ENCODE assay signal across 1 cellular context in genomic region chr11:61972796-61973602, GRCh38.
TF ChIP-seq lines count a peak whose summit lies in the region.

No MANE protein-coding gene starts in this region.

TF ChIP-seq in HepG2, 621 proteins besides CTCF, POLR2A, EP300 and RAD21 (continued from another document and continues in another):
- no peak for TF ChIP-seq REXO4 (CRISPR knock-in tag; IDR thresholded peaks at IDR 0.05; ENCODE audit: borderline replicate concordance)
- peak; percentile 87 for TF ChIP-seq RXRB (CRISPR knock-in tag; IDR thresholded peaks at IDR 0.05; ENCODE audit: borderline replicate concordance)
- no peak; the same call in 1 of the 2 replicates for TF ChIP-seq ZFP41 (CRISPR knock-in tag; IDR thresholded peaks at IDR 0.05; ENCODE audit: borderline replicate concordance)
- TF ChIP-seq, protein P1, sequence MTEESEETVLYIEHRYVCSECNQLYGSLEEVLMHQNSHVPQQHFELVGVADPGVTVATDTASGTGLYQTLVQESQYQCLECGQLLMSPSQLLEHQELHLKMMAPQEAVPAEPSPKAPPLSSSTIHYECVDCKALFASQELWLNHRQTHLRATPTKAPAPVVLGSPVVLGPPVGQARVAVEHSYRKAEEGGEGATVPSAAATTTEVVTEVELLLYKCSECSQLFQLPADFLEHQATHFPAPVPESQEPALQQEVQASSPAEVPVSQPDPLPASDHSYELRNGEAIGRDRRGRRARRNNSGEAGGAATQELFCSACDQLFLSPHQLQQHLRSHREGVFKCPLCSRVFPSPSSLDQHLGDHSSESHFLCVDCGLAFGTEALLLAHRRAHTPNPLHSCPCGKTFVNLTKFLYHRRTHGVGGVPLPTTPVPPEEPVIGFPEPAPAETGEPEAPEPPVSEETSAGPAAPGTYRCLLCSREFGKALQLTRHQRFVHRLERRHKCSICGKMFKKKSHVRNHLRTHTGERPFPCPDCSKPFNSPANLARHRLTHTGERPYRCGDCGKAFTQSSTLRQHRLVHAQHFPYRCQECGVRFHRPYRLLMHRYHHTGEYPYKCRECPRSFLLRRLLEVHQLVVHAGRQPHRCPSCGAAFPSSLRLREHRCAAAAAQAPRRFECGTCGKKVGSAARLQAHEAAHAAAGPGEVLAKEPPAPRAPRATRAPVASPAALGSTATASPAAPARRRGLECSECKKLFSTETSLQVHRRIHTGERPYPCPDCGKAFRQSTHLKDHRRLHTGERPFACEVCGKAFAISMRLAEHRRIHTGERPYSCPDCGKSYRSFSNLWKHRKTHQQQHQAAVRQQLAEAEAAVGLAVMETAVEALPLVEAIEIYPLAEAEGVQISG (CRISPR knock-in tag; IDR thresholded peaks at IDR 0.05) = peak; percentile 65
- TF ChIP-seq MED8 (CRISPR knock-in tag; IDR thresholded peaks at IDR 0.05; ENCODE audit: insufficient replicate concordance) = peak; percentile 91
- peak; percentile 71; the same call in 1 of the 2 replicates for TF ChIP-seq ZNF749 (CRISPR knock-in tag; IDR thresholded peaks at IDR 0.05; ENCODE audit: borderline replicate concordance)
- TF ChIP-seq MATR3 (CRISPR knock-in tag; IDR thresholded peaks at IDR 0.05) = no peak
- 0 out of 2 replicates have a peak, but pooled peaks have one; percentile 50 for TF ChIP-seq ZNF547 (CRISPR knock-in tag; IDR thresholded peaks at IDR 0.05)
- no peak; the same call in 1 of the 2 replicates for TF ChIP-seq HMG20A (CRISPR knock-in tag; IDR thresholded peaks at IDR 0.05; ENCODE audit: borderline replicate concordance)
- peak; percentile 82; the same call in 1 of the 2 replicates for TF ChIP-seq SMAD1 (CRISPR knock-in tag; IDR thresholded peaks at IDR 0.05; ENCODE audit: borderline replicate concordance, low read depth)
- 0 out of 2 replicates have a peak, but pooled peaks have one; percentile 43 for TF ChIP-seq ZNF709 (CRISPR knock-in tag; IDR thresholded peaks at IDR 0.05)
- no peak; the same call in 1 of the 2 replicates for TF ChIP-seq ZNF713 (CRISPR knock-in tag; IDR thresholded peaks at IDR 0.05)
- peak; percentile 98 for TF ChIP-seq GATAD2A (CRISPR knock-in tag; IDR thresholded peaks at IDR 0.05)
- peak; percentile 95 for TF ChIP-seq MTA1 (CRISPR knock-in tag; IDR thresholded peaks at IDR 0.05; ENCODE audit: borderline replicate concordance)
- TF ChIP-seq ARID4A (CRISPR knock-in tag; IDR thresholded peaks at IDR 0.05; ENCODE audit: borderline replicate concordance) = peak; percentile 76
- TF ChIP-seq CHD2 (IDR thresholded peaks at IDR 0.05; ENCODE audit: low read depth, low read length) = no peak
- TF ChIP-seq, protein P2, sequence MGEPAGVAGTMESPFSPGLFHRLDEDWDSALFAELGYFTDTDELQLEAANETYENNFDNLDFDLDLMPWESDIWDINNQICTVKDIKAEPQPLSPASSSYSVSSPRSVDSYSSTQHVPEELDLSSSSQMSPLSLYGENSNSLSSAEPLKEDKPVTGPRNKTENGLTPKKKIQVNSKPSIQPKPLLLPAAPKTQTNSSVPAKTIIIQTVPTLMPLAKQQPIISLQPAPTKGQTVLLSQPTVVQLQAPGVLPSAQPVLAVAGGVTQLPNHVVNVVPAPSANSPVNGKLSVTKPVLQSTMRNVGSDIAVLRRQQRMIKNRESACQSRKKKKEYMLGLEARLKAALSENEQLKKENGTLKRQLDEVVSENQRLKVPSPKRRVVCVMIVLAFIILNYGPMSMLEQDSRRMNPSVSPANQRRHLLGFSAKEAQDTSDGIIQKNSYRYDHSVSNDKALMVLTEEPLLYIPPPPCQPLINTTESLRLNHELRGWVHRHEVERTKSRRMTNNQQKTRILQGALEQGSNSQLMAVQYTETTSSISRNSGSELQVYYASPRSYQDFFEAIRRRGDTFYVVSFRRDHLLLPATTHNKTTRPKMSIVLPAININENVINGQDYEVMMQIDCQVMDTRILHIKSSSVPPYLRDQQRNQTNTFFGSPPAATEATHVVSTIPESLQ (CRISPR knock-in tag; conservative IDR thresholded peaks at IDR 0.05) = no peak; the same call in 1 of the 2 replicates
- TF ChIP-seq RORA (CRISPR knock-in tag; IDR thresholded peaks at IDR 0.05) = no peak
- peak; percentile 54; the same call in 1 of the 2 replicates for TF ChIP-seq ZNF30 (CRISPR knock-in tag; IDR thresholded peaks at IDR 0.05)
- TF ChIP-seq HDAC2 (CRISPR knock-in tag; IDR thresholded peaks at IDR 0.05) = peak; percentile 80
- TF ChIP-seq ZNF263 (CRISPR knock-in tag; IDR thresholded peaks at IDR 0.05) = no peak; the same call in 1 of the 2 replicates
- TF ChIP-seq, protein P3, sequence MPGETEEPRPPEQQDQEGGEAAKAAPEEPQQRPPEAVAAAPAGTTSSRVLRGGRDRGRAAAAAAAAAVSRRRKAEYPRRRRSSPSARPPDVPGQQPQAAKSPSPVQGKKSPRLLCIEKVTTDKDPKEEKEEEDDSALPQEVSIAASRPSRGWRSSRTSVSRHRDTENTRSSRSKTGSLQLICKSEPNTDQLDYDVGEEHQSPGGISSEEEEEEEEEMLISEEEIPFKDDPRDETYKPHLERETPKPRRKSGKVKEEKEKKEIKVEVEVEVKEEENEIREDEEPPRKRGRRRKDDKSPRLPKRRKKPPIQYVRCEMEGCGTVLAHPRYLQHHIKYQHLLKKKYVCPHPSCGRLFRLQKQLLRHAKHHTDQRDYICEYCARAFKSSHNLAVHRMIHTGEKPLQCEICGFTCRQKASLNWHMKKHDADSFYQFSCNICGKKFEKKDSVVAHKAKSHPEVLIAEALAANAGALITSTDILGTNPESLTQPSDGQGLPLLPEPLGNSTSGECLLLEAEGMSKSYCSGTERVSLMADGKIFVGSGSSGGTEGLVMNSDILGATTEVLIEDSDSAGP (CRISPR knock-in tag; IDR thresholded peaks at IDR 0.05; ENCODE audit: borderline replicate concordance) = peak; percentile 77; the same call in 1 of the 2 replicates
- peak; percentile 90 for TF ChIP-seq RCOR2 (CRISPR knock-in tag; IDR thresholded peaks at IDR 0.05)
- TF ChIP-seq XBP1 (CRISPR knock-in tag; IDR thresholded peaks at IDR 0.05) = peak; percentile 49; the same call in 1 of the 2 replicates
- peak; percentile 50; the same call in 1 of the 2 replicates for TF ChIP-seq UBTF (CRISPR knock-in tag; IDR thresholded peaks at IDR 0.05)
- TF ChIP-seq ZSCAN9 (CRISPR knock-in tag; IDR thresholded peaks at IDR 0.05; ENCODE audit: borderline replicate concordance) = peak; percentile 58; the same call in 1 of the 2 replicates
- TF ChIP-seq PHF5A (CRISPR knock-in tag; IDR thresholded peaks at IDR 0.05; ENCODE audit: low read depth, unreplicated experiment) = peak; percentile 24
- TF ChIP-seq, protein P4, sequence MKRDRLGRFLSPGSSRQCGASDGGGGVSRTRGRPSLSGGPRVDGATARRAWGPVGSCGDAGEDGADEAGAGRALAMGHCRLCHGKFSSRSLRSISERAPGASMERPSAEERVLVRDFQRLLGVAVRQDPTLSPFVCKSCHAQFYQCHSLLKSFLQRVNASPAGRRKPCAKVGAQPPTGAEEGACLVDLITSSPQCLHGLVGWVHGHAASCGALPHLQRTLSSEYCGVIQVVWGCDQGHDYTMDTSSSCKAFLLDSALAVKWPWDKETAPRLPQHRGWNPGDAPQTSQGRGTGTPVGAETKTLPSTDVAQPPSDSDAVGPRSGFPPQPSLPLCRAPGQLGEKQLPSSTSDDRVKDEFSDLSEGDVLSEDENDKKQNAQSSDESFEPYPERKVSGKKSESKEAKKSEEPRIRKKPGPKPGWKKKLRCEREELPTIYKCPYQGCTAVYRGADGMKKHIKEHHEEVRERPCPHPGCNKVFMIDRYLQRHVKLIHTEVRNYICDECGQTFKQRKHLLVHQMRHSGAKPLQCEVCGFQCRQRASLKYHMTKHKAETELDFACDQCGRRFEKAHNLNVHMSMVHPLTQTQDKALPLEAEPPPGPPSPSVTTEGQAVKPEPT (CRISPR knock-in tag; IDR thresholded peaks at IDR 0.05; ENCODE audit: low read depth) = peak; percentile 5; the same call in 1 of the 2 replicates
- peak; percentile 41 for TF ChIP-seq FOSL2 (CRISPR knock-in tag; IDR thresholded peaks at IDR 0.05)
- TF ChIP-seq ZXDC (CRISPR knock-in tag; IDR thresholded peaks at IDR 0.05) = peak; percentile 83; the same call in 1 of the 2 replicates
- peak; percentile 95 for TF ChIP-seq MED1 (CRISPR knock-in tag; IDR thresholded peaks at IDR 0.05)
- no peak for TF ChIP-seq PHB2 (IDR thresholded peaks at IDR 0.05; ENCODE audit: partially characterized antibody)
- TF ChIP-seq, protein P5, sequence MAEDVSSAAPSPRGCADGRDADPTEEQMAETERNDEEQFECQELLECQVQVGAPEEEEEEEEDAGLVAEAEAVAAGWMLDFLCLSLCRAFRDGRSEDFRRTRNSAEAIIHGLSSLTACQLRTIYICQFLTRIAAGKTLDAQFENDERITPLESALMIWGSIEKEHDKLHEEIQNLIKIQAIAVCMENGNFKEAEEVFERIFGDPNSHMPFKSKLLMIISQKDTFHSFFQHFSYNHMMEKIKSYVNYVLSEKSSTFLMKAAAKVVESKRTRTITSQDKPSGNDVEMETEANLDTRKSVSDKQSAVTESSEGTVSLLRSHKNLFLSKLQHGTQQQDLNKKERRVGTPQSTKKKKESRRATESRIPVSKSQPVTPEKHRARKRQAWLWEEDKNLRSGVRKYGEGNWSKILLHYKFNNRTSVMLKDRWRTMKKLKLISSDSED (CRISPR knock-in tag; IDR thresholded peaks at IDR 0.05) = no peak
- no peak for TF ChIP-seq ZNF317 (CRISPR knock-in tag; IDR thresholded peaks at IDR 0.05)
- TF ChIP-seq, protein P6, sequence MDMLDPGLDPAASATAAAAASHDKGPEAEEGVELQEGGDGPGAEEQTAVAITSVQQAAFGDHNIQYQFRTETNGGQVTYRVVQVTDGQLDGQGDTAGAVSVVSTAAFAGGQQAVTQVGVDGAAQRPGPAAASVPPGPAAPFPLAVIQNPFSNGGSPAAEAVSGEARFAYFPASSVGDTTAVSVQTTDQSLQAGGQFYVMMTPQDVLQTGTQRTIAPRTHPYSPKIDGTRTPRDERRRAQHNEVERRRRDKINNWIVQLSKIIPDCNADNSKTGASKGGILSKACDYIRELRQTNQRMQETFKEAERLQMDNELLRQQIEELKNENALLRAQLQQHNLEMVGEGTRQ (IDR thresholded peaks at IDR 0.05; ENCODE audit: low read depth, low read length) = peak; percentile 66
- TF ChIP-seq, protein P6 (CRISPR knock-in tag; IDR thresholded peaks at IDR 0.05; ENCODE audit: borderline replicate concordance) = peak; percentile 88
